ENCODE assay signal across 17 cellular contexts in genomic region chr10:84944187-84944586, GRCh38.
"Had no signal": no experiment of that assay in that cellular context is flagged by ENCODE, and none has a peak within 500 bp of the region (broad histone marks: within the 10 kb centered on the region; RNA-seq: fewer than 3 reads in every experiment).

No MANE protein-coding gene starts in this region.

- H3K27me3 ChIP-seq: heart left ventricle, ovary, right lobe of liver had no signal

- ATAC-seq: heart left ventricle; right lobe of liver; stimulated activated naive CD8-positive, alpha-beta T cell treated with anti-CD3 and anti-CD28 coated beads, Interleukin-15, Interleukin-2, amounts not matched to agents 100 U/mL and 50 U/mL, for 24 hours had no signal

- H3K4me3 ChIP-seq: heart left ventricle, lung, ovary, right lobe of liver, smooth muscle cell had no signal

- H3K4me1 ChIP-seq: right lobe of liver had no signal

- DNase-seq: activated CD4-positive, alpha-beta T cell treated with anti-CD3 and anti-CD28 coated beads for 1 hour; activated CD4-positive, alpha-beta T cell treated with anti-CD3 and anti-CD28 coated beads, Interleukin-2, amount 50 U/mL, for 4 hours; activated naive CD4-positive, alpha-beta T cell treated with anti-CD3 and anti-CD28 coated beads for 36 hours; activated T-cell treated with anti-CD3 and anti-CD28 coated beads for 4 hours; dermis blood vessel endothelial cell; foreskin melanocyte; heart left ventricle; islet precursor cell; midbrain; ovary; right lobe of liver; stimulated activated naive CD8-positive, alpha-beta T cell treated with anti-CD3 and anti-CD28 coated beads, Interleukin-15, Interleukin-2, amounts not matched to agents 100 U/mL and 50 U/mL, for 24 hours; T-helper 9 cell; trophoblast cell had no signal

- H3K27ac ChIP-seq: epithelial cell of prostate, heart left ventricle, ovary, right lobe of liver had no signal

- H3K36me3 ChIP-seq: heart left ventricle, ovary, right lobe of liver had no signal

- H3K4me2 ChIP-seq: smooth muscle cell had no signal
